22 cellular contexts compared by ENCODE assay signal in genomic region chr12:40439771-40440492, GRCh38.
"Had no signal": no experiment of that assay in that cellular context is flagged by ENCODE, and none has a peak within 500 bp of the region (broad histone marks: within the 10 kb centered on the region; RNA-seq: fewer than 3 reads in every experiment).

No MANE protein-coding gene starts in this region.

- H3K4me3 Mint-ChIP-seq: activated CD4-positive, alpha-beta memory T cell treated with anti-CD3 and anti-CD28 coated beads for 36 hours; activated CD4-positive, alpha-beta T cell treated with anti-CD3 and anti-CD28 coated beads for 36 hours; activated CD8-positive, alpha-beta memory T cell treated with anti-CD3 and anti-CD28 coated beads, Interleukin-2, amount 10 ng/mL, durations not matched to agents 7 days and 5 days; activated naive CD8-positive, alpha-beta T cell treated with anti-CD3 and anti-CD28 coated beads, Interleukin-2, amount 10 ng/mL, durations not matched to agents 7 days and 5 days; activated T-helper 17 cell treated with anti-CD3 and anti-CD28 coated beads, Interleukin-2, amount 50 U/mL, for 72 hours; brain; central memory CD8-positive, alpha-beta T cell; naive thymus-derived CD4-positive, alpha-beta T cell; neural progenitor cell; T-cell had no signal

- H3K4me1 ChIP-seq: neural progenitor cell, psoas muscle, tibial artery had no signal

- ATAC-seq: activated CD4-positive, alpha-beta T cell treated with anti-CD3 and anti-CD28 coated beads for 36 hours; activated CD8-positive, alpha-beta memory T cell treated with anti-CD3 and anti-CD28 coated beads, Interleukin-2, amount 10 ng/mL, durations not matched to agents 7 days and 5 days; activated T-helper 17 cell treated with anti-CD3 and anti-CD28 coated beads, Interleukin-2, amount 50 U/mL, for 72 hours; left cardiac atrium; naive thymus-derived CD4-positive, alpha-beta T cell; psoas muscle; right cardiac atrium; stimulated activated naive CD8-positive, alpha-beta T cell treated with anti-CD3 and anti-CD28 coated beads, Interleukin-15, Interleukin-2, amounts not matched to agents 100 U/mL and 50 U/mL, for 24 hours; T-cell had no signal

- DNase-seq: activated CD4-positive, alpha-beta memory T cell treated with anti-CD3 and anti-CD28 coated beads for 36 hours; activated CD4-positive, alpha-beta T cell treated with anti-CD3 and anti-CD28 coated beads for 36 hours; activated CD8-positive, alpha-beta memory T cell treated with anti-CD3 and anti-CD28 coated beads, Interleukin-2, amount 10 ng/mL, durations not matched to agents 7 days and 5 days; activated naive CD4-positive, alpha-beta T cell treated with Interleukin-2 at 50 U/mL for 16 hours; activated naive CD8-positive, alpha-beta T cell treated with anti-CD3 and anti-CD28 coated beads, Interleukin-2, amount 10 ng/mL, durations not matched to agents 7 days and 5 days; left cardiac atrium; mesendoderm; naive thymus-derived CD4-positive, alpha-beta T cell; psoas muscle; right cardiac atrium; stimulated activated naive CD8-positive, alpha-beta T cell treated with anti-CD3 and anti-CD28 coated beads, Interleukin-15, Interleukin-2, amounts not matched to agents 100 U/mL and 50 U/mL, for 24 hours; substantia nigra; T-cell; tibial artery had no signal

- H3K9ac ChIP-seq: neural progenitor cell had no signal

- H3K4me3 ChIP-seq: coronary artery, neural progenitor cell, psoas muscle, skin epidermis, tibial artery had no signal

- H3K4me2 ChIP-seq: neural progenitor cell had no signal

- H3K27ac Mint-ChIP-seq: activated CD4-positive, alpha-beta memory T cell treated with anti-CD3 and anti-CD28 coated beads for 36 hours; activated CD4-positive, alpha-beta T cell treated with anti-CD3 and anti-CD28 coated beads for 36 hours; activated CD8-positive, alpha-beta memory T cell treated with anti-CD3 and anti-CD28 coated beads, Interleukin-2, amount 10 ng/mL, durations not matched to agents 7 days and 5 days; activated naive CD8-positive, alpha-beta T cell treated with anti-CD3 and anti-CD28 coated beads, Interleukin-2, amount 10 ng/mL, durations not matched to agents 7 days and 5 days; activated T-helper 17 cell treated with anti-CD3 and anti-CD28 coated beads, Interleukin-2, amount 50 U/mL, for 72 hours; brain; naive thymus-derived CD4-positive, alpha-beta T cell; neural progenitor cell; T-cell had no signal

- H3K36me3 Mint-ChIP-seq: activated CD4-positive, alpha-beta memory T cell treated with anti-CD3 and anti-CD28 coated beads for 36 hours; activated CD8-positive, alpha-beta memory T cell treated with anti-CD3 and anti-CD28 coated beads, Interleukin-2, amount 10 ng/mL, durations not matched to agents 7 days and 5 days; activated naive CD8-positive, alpha-beta T cell treated with anti-CD3 and anti-CD28 coated beads, Interleukin-2, amount 10 ng/mL, durations not matched to agents 7 days and 5 days; brain; naive thymus-derived CD4-positive, alpha-beta T cell; neural progenitor cell; T-cell had no signal

- H3K9me3 Mint-ChIP-seq: activated T-helper 17 cell treated with anti-CD3 and anti-CD28 coated beads, Interleukin-2, amount 50 U/mL, for 72 hours; brain; neural progenitor cell; T-cell had no signal

- H3K27me3 Mint-ChIP-seq: activated CD4-positive, alpha-beta memory T cell treated with anti-CD3 and anti-CD28 coated beads for 36 hours; activated CD4-positive, alpha-beta T cell treated with anti-CD3 and anti-CD28 coated beads for 36 hours; activated CD8-positive, alpha-beta memory T cell treated with anti-CD3 and anti-CD28 coated beads, Interleukin-2, amount 10 ng/mL, durations not matched to agents 7 days and 5 days; activated naive CD8-positive, alpha-beta T cell treated with anti-CD3 and anti-CD28 coated beads, Interleukin-2, amount 10 ng/mL, durations not matched to agents 7 days and 5 days; activated T-helper 17 cell treated with anti-CD3 and anti-CD28 coated beads, Interleukin-2, amount 50 U/mL, for 72 hours; brain; central memory CD8-positive, alpha-beta T cell; naive thymus-derived CD4-positive, alpha-beta T cell; T-cell had no signal

- H3K9me3 ChIP-seq: psoas muscle, tibial artery had no signal

- H2AFZ ChIP-seq: neural progenitor cell had no signal

- FAIRE-seq: endometrium had no signal

- H3K27me3 ChIP-seq: neural progenitor cell, tibial artery had no signal

- H3K36me3 ChIP-seq: neural progenitor cell, tibial artery had no signal

- H3K4me1 Mint-ChIP-seq: activated CD4-positive, alpha-beta T cell treated with anti-CD3 and anti-CD28 coated beads for 36 hours; activated CD8-positive, alpha-beta memory T cell treated with anti-CD3 and anti-CD28 coated beads, Interleukin-2, amount 10 ng/mL, durations not matched to agents 7 days and 5 days; activated naive CD8-positive, alpha-beta T cell treated with anti-CD3 and anti-CD28 coated beads, Interleukin-2, amount 10 ng/mL, durations not matched to agents 7 days and 5 days; activated T-helper 17 cell treated with anti-CD3 and anti-CD28 coated beads, Interleukin-2, amount 50 U/mL, for 72 hours; brain; central memory CD8-positive, alpha-beta T cell; naive thymus-derived CD4-positive, alpha-beta T cell; neural progenitor cell; T-cell had no signal

- H3K27ac ChIP-seq: coronary artery, neural progenitor cell, psoas muscle, skin epidermis, tibial artery, VCaP had no signal
